ENCODE assay signal across 1 cellular context in genomic region chr16:87490799-87491521, GRCh38.
A peak's percentile ranks its signal among the peaks of the same experiment; 100 is the strongest.
TF ChIP-seq lines count a peak whose summit lies in the region.

No MANE protein-coding gene starts in this region.

TF ChIP-seq in HepG2, 621 proteins besides CTCF, POLR2A, EP300 and RAD21 (continued from another document and continues in another):
- TF ChIP-seq POGK (CRISPR knock-in tag; conservative IDR thresholded peaks at IDR 0.05): 0 out of 2 replicates have a peak, but pooled peaks have one; percentile 34
- TF ChIP-seq NAIF1 (CRISPR knock-in tag; IDR thresholded peaks at IDR 0.05; ENCODE audit: borderline replicate concordance): peak; percentile 53; the same call in 1 of the 2 replicates
- TF ChIP-seq SALL2 (CRISPR knock-in tag; IDR thresholded peaks at IDR 0.05): peak; percentile 39; the same call in 1 of the 2 replicates
- TF ChIP-seq TFE3 (CRISPR knock-in tag; IDR thresholded peaks at IDR 0.05): 0 out of 2 replicates have a peak, but pooled peaks have one; percentile 22
- 0 out of 2 replicates have a peak, but pooled peaks have one; percentile 57 for TF ChIP-seq CREB3 (CRISPR knock-in tag; IDR thresholded peaks at IDR 0.05)
- peak; percentile 43; the same call in 1 of the 2 replicates for TF ChIP-seq ZNF609 (CRISPR knock-in tag; IDR thresholded peaks at IDR 0.05; ENCODE audit: borderline replicate concordance)
- TF ChIP-seq ZNF556 (CRISPR knock-in tag; IDR thresholded peaks at IDR 0.05; ENCODE audit: borderline replicate concordance): peak; percentile 48; the same call in 1 of the 2 replicates
- 0 out of 2 replicates have a peak, but pooled peaks have one; percentile 80 for TF ChIP-seq KMT2A (CRISPR knock-in tag; IDR thresholded peaks at IDR 0.05)
- 0 out of 2 replicates have a peak, but pooled peaks have one; percentile 1 for TF ChIP-seq HNF4A (CRISPR knock-in tag; IDR thresholded peaks at IDR 0.05)
- TF ChIP-seq ZNF615 (CRISPR knock-in tag; IDR thresholded peaks at IDR 0.05; ENCODE audit: borderline replicate concordance): 0 out of 2 replicates have a peak, but pooled peaks have one; percentile 81
- peak; percentile 97 for TF ChIP-seq MNT (IDR thresholded peaks at IDR 0.05)
- TF ChIP-seq CERS6 (CRISPR knock-in tag; IDR thresholded peaks at IDR 0.05): 0 out of 2 replicates have a peak, but pooled peaks have one; percentile 46
- peak; percentile 71; the same call in 1 of the 2 replicates for TF ChIP-seq ZNF142 (CRISPR knock-in tag; IDR thresholded peaks at IDR 0.05)
- TF ChIP-seq ZBTB43 (CRISPR knock-in tag; conservative IDR thresholded peaks at IDR 0.05): 0 out of 2 replicates have a peak, but pooled peaks have one; percentile 40
- peak; percentile 9; the same call in 1 of the 2 replicates for TF ChIP-seq FOXA3 (CRISPR knock-in tag; IDR thresholded peaks at IDR 0.05)
- 0 out of 2 replicates have a peak, but pooled peaks have one; percentile 37 for TF ChIP-seq ZNF770 (CRISPR knock-in tag; IDR thresholded peaks at IDR 0.05)
- 0 out of 2 replicates have a peak, but pooled peaks have one; percentile 66 for TF ChIP-seq RNF219 (CRISPR knock-in tag; IDR thresholded peaks at IDR 0.05)
- peak; percentile 2 for TF ChIP-seq HNRNPK (IDR thresholded peaks at IDR 0.05; ENCODE audit: low read depth, low read length, poor library complexity, severe bottlenecking)
- TF ChIP-seq KLF11 (CRISPR knock-in tag; IDR thresholded peaks at IDR 0.05): 0 out of 2 replicates have a peak, but pooled peaks have one; percentile 24
- peak; percentile 73 for TF ChIP-seq ZFY (CRISPR knock-in tag; IDR thresholded peaks at IDR 0.05)
- peak; percentile 72 for TF ChIP-seq AGO2 (optimal IDR thresholded peaks at IDR 0.05; ENCODE audit: low read depth, low read length)
